ENCODE assay signal across 12 cellular contexts in genomic region chr19:16735650-16736266, GRCh38. TPM values are rescaled to one million over a fixed set of nuclear protein-coding genes. Genes with fewer than 3 reads are reported as not detected.
DNase-seq lines count a peak whose midpoint lies in the region; ATAC-seq and TF ChIP-seq lines count a peak whose summit lies in the region.
"Not testable (repeated sequence)": the region's sequence is repeated elsewhere in the genome, so short reads cannot be mapped to it uniquely, and the experiment has no call there.
"Had no signal": no experiment of that assay in that cellular context is flagged by ENCODE, and none has a peak within 500 bp of the region (broad histone marks: within the 10 kb centered on the region; RNA-seq: fewer than 3 reads in every experiment).

No MANE protein-coding gene starts in this region.

- not testable (repeated sequence) for TF ChIP-seq CTCF in C4-2B (conservative IDR thresholded peaks at IDR 0.05); RWPE1 (conservative IDR thresholded peaks at IDR 0.05; ENCODE audit: low read depth); VCaP (conservative IDR thresholded peaks at IDR 0.05); MCF 10A (IDR thresholded peaks at IDR 0.05; ENCODE audit: unreplicated experiment); neural progenitor cell (IDR thresholded peaks at IDR 0.05); type B pancreatic cell (conservative IDR thresholded peaks at IDR 0.05)

- H3K4me2 ChIP-seq in neural progenitor cell: not testable (repeated sequence)

- peaks cover 10% of the 10 kb centered on the region for H3F3A ChIP-seq in neural progenitor cell (ENCODE audit: low read depth)

- not testable (repeated sequence) for H3K4me1 Mint-ChIP-seq in T-helper 17 cell; type B pancreatic cell (ENCODE audit: unreplicated experiment)
- H3K4me1 Mint-ChIP-seq in MCF 10A (ENCODE audit: insufficient read depth, unreplicated experiment) (peaks cover 13% of the 10 kb centered on the region), neural progenitor cell (peaks cover 15% of the 10 kb centered on the region)

- not testable (repeated sequence) for H3K9me3 ChIP-seq in T-helper 17 cell (ENCODE audit: control insufficient read depth, low read length, poor library complexity, severe bottlenecking); neural progenitor cell (ENCODE audit: low read depth)

- H3K36me3 Mint-ChIP-seq in T-helper 17 cell (ENCODE audit: low read depth); MCF 10A (ENCODE audit: insufficient read depth, unreplicated experiment); neural progenitor cell; type B pancreatic cell: not testable (repeated sequence)

- ATAC-seq in T-helper 17 cell: not testable (repeated sequence)

- H3K27me3 Mint-ChIP-seq in T-helper 17 cell: peaks cover 13% of the 10 kb centered on the region
- H3K27me3 Mint-ChIP-seq in MCF 10A (ENCODE audit: insufficient read depth, unreplicated experiment); neural progenitor cell (ENCODE audit: insufficient read depth, low read depth); type B pancreatic cell: not testable (repeated sequence)

- not testable (repeated sequence) for H3K79me2 ChIP-seq in neural progenitor cell (ENCODE audit: low read depth)

- H4K20me1 ChIP-seq in neural progenitor cell (ENCODE audit: low read depth): not testable (repeated sequence)

- H3K4me1 ChIP-seq in neural progenitor cell: peaks cover 16% of the 10 kb centered on the region

- CTCF ChIA-PET in RWPE1 (lab: Yijun Ruan, JAX): not testable (repeated sequence)
- CTCF ChIA-PET in MCF 10A (lab: Yijun Ruan, JAX): interaction anchor here (0.6 to 0.8 kb wide), 4 partner anchors 10 to 761 kb away, joined by 3 to 4 read pairs (median 3); partner anchors contain the start of gene TMEM38A

- H3K9ac ChIP-seq in neural progenitor cell: not testable (repeated sequence)

- H3K4me3 Mint-ChIP-seq in T-helper 17 cell; MCF 10A (ENCODE audit: unreplicated experiment); neural progenitor cell; type B pancreatic cell: not testable (repeated sequence)

- not testable (repeated sequence) for H3K4me3 ChIP-seq in neural progenitor cell

- not testable (repeated sequence) for H3K36me3 ChIP-seq in neural progenitor cell

- POLR2A ChIA-PET in RWPE1 (lab: Yijun Ruan, JAX; ENCODE audit: low non-redundant PET) (interaction anchor here (0.6 kb wide), 1 partner anchor 600 kb away, joined by 4 read pairs; no protein-coding TSS in a partner anchor), MCF 10A (lab: Yijun Ruan, JAX) (interaction anchor here (0.6 to 3.8 kb wide), 7 partner anchors 15 to 77 kb away, joined by 3 to 119 read pairs (median 3); partner anchors contain the start of gene NWD1)

- peak overlapping the region; percentile 72 for H3K27ac Mint-ChIP-seq in T-helper 17 cell
- peak overlapping the region; percentile 36 for H3K27ac Mint-ChIP-seq in MCF 10A (ENCODE audit: low read depth, unreplicated experiment)
- H3K27ac Mint-ChIP-seq in neural progenitor cell: peak overlapping the region; percentile 86
- peak overlapping the region; percentile 34 for H3K27ac Mint-ChIP-seq in type B pancreatic cell

- H3K9me3 Mint-ChIP-seq in MCF 10A (ENCODE audit: unreplicated experiment); neural progenitor cell; type B pancreatic cell: not testable (repeated sequence)

- not testable (repeated sequence) for H3K27me3 ChIP-seq in neural progenitor cell

- not testable (repeated sequence) for BruUV-seq in MCF 10A (replicated peaks; lab: Mats Ljungman, UMichigan)

- H2AFZ ChIP-seq in neural progenitor cell (replicated peaks): not testable (repeated sequence)

- not testable (repeated sequence) for DNase-seq in RWPE1 (ENCODE audit: low spot score); T-helper 17 cell; MCF 10A (ENCODE audit: unreplicated experiment); neural progenitor cell (ENCODE audit: low spot score); type B pancreatic cell (ENCODE audit: extremely low spot score, unreplicated experiment)

- intact Hi-C loops in MCF 10A (cut with micrococcal nuclease): loop anchor here (2.0 kb wide), 1 partner anchor 17 kb away; the partner anchor contains the start of gene NWD1

- H3K27ac ChIP-seq in C4-2B (peak overlapping the region; percentile 78; the same call in 1 of the 2 replicates), RWPE1 (peak overlapping the region; percentile 99), VCaP (peak overlapping the region; percentile 100)
- H3K27ac ChIP-seq in neural progenitor cell: not testable (repeated sequence)

RNA-seq across cellular contexts. Expression of gene NWD1, which starts 16.1 kb away (rescaled TPM):
- total RNA-seq in T-helper 17 cell (under 1 TPM in 1 of 2 donors, not detected in 1; 0.03 TPM), MCF 10A (2022) (0.59 and 0.63 TPM in 2 replicates), neural progenitor cell (ENCODE audit: low replicate concordance) (not detected in 2 replicates), type B pancreatic cell (ENCODE audit: low replicate concordance) (0.05 TPM in 1 of 2 replicates, not detected in the other)
- total RNA-seq: CD4-positive, alpha-beta memory T cell; CD4-positive, CD25-positive, alpha-beta regulatory T cell; CD8-positive, alpha-beta memory T cell; Daoy; G401 had no signal

Comparison
In these comparisons a context has a peak if more than half of its experiments do, and no peak if none do; other contexts are left out.
1. H3K27ac Mint-ChIP-seq: peak in every context shown above with its lines; median percentile 86 in neural progenitor cell; 72 in T-helper 17 cell; 36 in MCF 10A; 34 in type B pancreatic cell.